1 cellular context compared by ENCODE assay signal in genomic region chr4:7842384-7843279, GRCh38.
TF ChIP-seq lines count a peak whose summit lies in the region.

No MANE protein-coding gene starts in this region.

TF ChIP-seq in liver, 16 proteins besides CTCF, POLR2A, EP300 and RAD21:
- TF ChIP-seq, protein P1, sequence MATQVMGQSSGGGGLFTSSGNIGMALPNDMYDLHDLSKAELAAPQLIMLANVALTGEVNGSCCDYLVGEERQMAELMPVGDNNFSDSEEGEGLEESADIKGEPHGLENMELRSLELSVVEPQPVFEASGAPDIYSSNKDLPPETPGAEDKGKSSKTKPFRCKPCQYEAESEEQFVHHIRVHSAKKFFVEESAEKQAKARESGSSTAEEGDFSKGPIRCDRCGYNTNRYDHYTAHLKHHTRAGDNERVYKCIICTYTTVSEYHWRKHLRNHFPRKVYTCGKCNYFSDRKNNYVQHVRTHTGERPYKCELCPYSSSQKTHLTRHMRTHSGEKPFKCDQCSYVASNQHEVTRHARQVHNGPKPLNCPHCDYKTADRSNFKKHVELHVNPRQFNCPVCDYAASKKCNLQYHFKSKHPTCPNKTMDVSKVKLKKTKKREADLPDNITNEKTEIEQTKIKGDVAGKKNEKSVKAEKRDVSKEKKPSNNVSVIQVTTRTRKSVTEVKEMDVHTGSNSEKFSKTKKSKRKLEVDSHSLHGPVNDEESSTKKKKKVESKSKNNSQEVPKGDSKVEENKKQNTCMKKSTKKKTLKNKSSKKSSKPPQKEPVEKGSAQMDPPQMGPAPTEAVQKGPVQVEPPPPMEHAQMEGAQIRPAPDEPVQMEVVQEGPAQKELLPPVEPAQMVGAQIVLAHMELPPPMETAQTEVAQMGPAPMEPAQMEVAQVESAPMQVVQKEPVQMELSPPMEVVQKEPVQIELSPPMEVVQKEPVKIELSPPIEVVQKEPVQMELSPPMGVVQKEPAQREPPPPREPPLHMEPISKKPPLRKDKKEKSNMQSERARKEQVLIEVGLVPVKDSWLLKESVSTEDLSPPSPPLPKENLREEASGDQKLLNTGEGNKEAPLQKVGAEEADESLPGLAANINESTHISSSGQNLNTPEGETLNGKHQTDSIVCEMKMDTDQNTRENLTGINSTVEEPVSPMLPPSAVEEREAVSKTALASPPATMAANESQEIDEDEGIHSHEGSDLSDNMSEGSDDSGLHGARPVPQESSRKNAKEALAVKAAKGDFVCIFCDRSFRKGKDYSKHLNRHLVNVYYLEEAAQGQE (IDR thresholded peaks at IDR 0.05), result peak; percentile 53
- no peak for TF ChIP-seq NR2F2 (IDR thresholded peaks at IDR 0.05)
- TF ChIP-seq FOXA1 (IDR thresholded peaks at IDR 0.05), result no peak
- peak; percentile 15 for TF ChIP-seq YY1 (IDR thresholded peaks at IDR 0.05)
- TF ChIP-seq JUND (IDR thresholded peaks at IDR 0.05), result peak in 1 of 2 donors; percentile 27
